ENCODE assay signal across 8 cellular contexts in genomic region chr5:37838152-37838932, GRCh38. TPM values are rescaled to one million over a fixed set of nuclear protein-coding genes. Genes with fewer than 3 reads are reported as not detected.
A peak's percentile ranks its signal among the peaks of the same experiment; 100 is the strongest.
DNase-seq lines count a peak whose midpoint lies in the region; ATAC-seq, FAIRE-seq and TF ChIP-seq lines count a peak whose summit lies in the region.

No MANE protein-coding gene starts in this region.

- H3K9me3 Mint-ChIP-seq in activated T-helper 17 cell treated with anti-CD3 and anti-CD28 coated beads, Interleukin-2, amount 50 U/mL, for 72 hours, result no peaks in the 10 kb centered on the region

- H3K36me3 ChIP-seq in MG63, result no peaks in the 10 kb centered on the region

- H3K27ac Mint-ChIP-seq in activated T-helper 17 cell treated with anti-CD3 and anti-CD28 coated beads, Interleukin-2, amount 50 U/mL, for 72 hours, result no peak overlapping the region

- peaks cover 63% of the 10 kb centered on the region for H3K27me3 Mint-ChIP-seq in activated T-helper 17 cell treated with anti-CD3 and anti-CD28 coated beads, Interleukin-2, amount 50 U/mL, for 72 hours

- ATAC-seq in activated T-helper 17 cell treated with anti-CD3 and anti-CD28 coated beads, Interleukin-2, amount 50 U/mL, for 72 hours (replicated peaks), result no peak
- no peak for ATAC-seq in HG03097 (IDR thresholded peaks at IDR 0.05; ENCODE audit: low FRiP score, unreplicated experiment)

- H3K4me3 Mint-ChIP-seq in activated T-helper 17 cell treated with anti-CD3 and anti-CD28 coated beads, Interleukin-2, amount 50 U/mL, for 72 hours, result peak overlapping the region; percentile 56

- TF ChIP-seq POLR2A in GM12891 (IDR thresholded peaks at IDR 0.05; ENCODE audit: low read depth, low read length), result no peak

- H3K4me1 Mint-ChIP-seq in activated T-helper 17 cell treated with anti-CD3 and anti-CD28 coated beads, Interleukin-2, amount 50 U/mL, for 72 hours, result peaks cover 5% of the 10 kb centered on the region

- H3K4me3 ChIP-seq in MG63, result no peak overlapping the region

- peaks cover 16% of the 10 kb centered on the region for H3K27me3 ChIP-seq in MG63

- no peaks in the 10 kb centered on the region for H3K36me3 Mint-ChIP-seq in activated T-helper 17 cell treated with anti-CD3 and anti-CD28 coated beads, Interleukin-2, amount 50 U/mL, for 72 hours (ENCODE audit: low read depth)

- no peaks in the 10 kb centered on the region for H3K9me3 ChIP-seq in MG63

- peak; percentile 37 for DNase-seq in AG08395 (ENCODE audit: low spot score)
- peak; percentile 10 for DNase-seq in GM12891 (ENCODE audit: insufficient read length, low spot score)
- DNase-seq in hippocampal formation (lab: John Stamatoyannopoulos, UW), result peak; percentile 43 to 45
- peak; percentile 31 for DNase-seq in stimulated activated CD8-positive, alpha-beta memory T cell treated with anti-CD3 and anti-CD28 coated beads, Interleukin-4, amount 100 ng/mL, for 48 hours
- no peak for DNase-seq in MG63
- DNase-seq in amniotic stem cell (lab: John Stamatoyannopoulos, UW), result no peak

- FAIRE-seq in GM12891 (lab: Jason Lieb, UNC), result peak; percentile 58

TF ChIP-seq in GM12891, 5 proteins besides CTCF, POLR2A, EP300 and RAD21:
- no peak for TF ChIP-seq TAF1 (IDR thresholded peaks at IDR 0.05; ENCODE audit: low read depth, low read length)
- no peak for TF ChIP-seq PAX5 (IDR thresholded peaks at IDR 0.05; ENCODE audit: insufficient read depth, low read length, severe bottlenecking)
- no peak for TF ChIP-seq SPI1 (IDR thresholded peaks at IDR 0.05; ENCODE audit: low read depth, low read length)
- TF ChIP-seq POU2F2 (IDR thresholded peaks at IDR 0.05; ENCODE audit: low read depth, low read length), result no peak
- no peak for TF ChIP-seq POLR2AphosphoS5 (IDR thresholded peaks at IDR 0.05; ENCODE audit: low read depth, low read length)

RNA-seq across cellular contexts. Expression of gene GDNF, which starts 1.5 kb away (rescaled TPM):
- not detected for polyA plus RNA-seq in GM12891 (2012; ENCODE audit: low read depth, missing spikeins)
- total RNA-seq in activated T-helper 17 cell treated with anti-CD3 and anti-CD28 coated beads, Interleukin-2, amount 50 U/mL, for 72 hours, result not detected
- not detected in 2 replicates for total RNA-seq in MG63 (2014; rRNA removed; shearing (Covaris generic); ENCODE audit: low replicate concordance)

Comparison
In these comparisons a context has a peak if more than half of its experiments do, and no peak if none do; other contexts are left out.
1. DNase-seq: peak in AG08395 (single experiment), GM12891 (single experiment), hippocampal formation (2 of 2) and stimulated activated CD8-positive, alpha-beta memory T cell treated with anti-CD3 and anti-CD28 coated beads, Interleukin-4, amount 100 ng/mL, for 48 hours (single experiment); none in MG63 (single experiment) and amniotic stem cell (single experiment).